1 cellular context compared by ENCODE assay signal in the genomic region with DNA sequence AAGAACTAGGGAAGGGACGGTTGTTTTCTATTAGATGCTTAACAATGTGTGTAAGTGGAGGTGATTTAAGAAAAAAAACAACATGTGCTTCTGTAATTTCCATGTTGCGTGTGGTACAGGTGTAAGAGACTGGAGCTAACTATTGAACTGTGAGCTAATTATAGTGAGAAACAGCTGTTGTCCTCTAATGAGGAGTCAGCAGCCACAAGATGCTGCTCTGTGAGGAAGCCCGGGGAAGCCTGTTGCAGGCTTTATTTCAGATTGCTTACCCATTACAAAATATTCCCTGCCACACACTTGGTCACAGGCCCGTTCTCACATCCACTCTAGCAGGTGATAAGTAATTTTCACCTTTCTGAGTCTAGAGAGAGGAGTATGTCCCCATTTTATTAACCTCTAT.
TF ChIP-seq lines count a peak whose summit lies in the region.

No MANE protein-coding gene starts in this region.

TF ChIP-seq in SK-N-SH treated with all-trans-retinoic acid at 6 μM for 48 hours, 23 proteins besides CTCF, POLR2A, EP300 and RAD21 (continued from another document):
- TF ChIP-seq, protein P1, sequence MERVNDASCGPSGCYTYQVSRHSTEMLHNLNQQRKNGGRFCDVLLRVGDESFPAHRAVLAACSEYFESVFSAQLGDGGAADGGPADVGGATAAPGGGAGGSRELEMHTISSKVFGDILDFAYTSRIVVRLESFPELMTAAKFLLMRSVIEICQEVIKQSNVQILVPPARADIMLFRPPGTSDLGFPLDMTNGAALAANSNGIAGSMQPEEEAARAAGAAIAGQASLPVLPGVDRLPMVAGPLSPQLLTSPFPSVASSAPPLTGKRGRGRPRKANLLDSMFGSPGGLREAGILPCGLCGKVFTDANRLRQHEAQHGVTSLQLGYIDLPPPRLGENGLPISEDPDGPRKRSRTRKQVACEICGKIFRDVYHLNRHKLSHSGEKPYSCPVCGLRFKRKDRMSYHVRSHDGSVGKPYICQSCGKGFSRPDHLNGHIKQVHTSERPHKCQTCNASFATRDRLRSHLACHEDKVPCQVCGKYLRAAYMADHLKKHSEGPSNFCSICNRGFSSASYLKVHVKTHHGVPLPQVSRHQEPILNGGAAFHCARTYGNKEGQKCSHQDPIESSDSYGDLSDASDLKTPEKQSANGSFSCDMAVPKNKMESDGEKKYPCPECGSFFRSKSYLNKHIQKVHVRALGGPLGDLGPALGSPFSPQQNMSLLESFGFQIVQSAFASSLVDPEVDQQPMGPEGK (CRISPR knock-in tag; IDR thresholded peaks at IDR 0.05; ENCODE audit: borderline replicate concordance) = no peak
- TF ChIP-seq SNAI2 (CRISPR knock-in tag; IDR thresholded peaks at IDR 0.05) = no peak
